Comparison of ENCODE assay signal across 1 cellular context in the genomic region with DNA sequence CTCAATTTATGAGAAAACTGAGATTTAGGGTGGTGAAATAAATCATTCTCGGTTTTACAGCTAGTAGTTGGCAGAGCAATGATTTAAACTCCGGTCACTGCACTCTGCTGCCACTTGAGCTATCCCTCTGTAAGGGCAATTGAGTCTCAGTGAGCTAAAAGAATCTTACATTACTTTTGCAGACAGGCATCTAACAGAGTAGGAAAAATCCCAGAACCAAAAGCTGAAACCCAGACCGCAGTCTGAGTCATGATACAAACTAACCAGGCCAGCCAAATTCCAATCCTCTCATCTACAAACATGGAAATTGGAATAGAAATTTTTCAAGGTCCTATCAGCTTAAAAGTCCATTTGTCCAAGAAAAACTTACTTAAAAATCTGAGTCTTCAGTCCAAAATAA.
TF ChIP-seq lines count a peak whose summit lies in the region.

No MANE protein-coding gene starts in this region.

TF ChIP-seq in SK-N-SH, 30 proteins besides CTCF, POLR2A, EP300 and RAD21 (continued from another document):
- TF ChIP-seq FOXM1 (IDR thresholded peaks at IDR 0.05; ENCODE audit: low read depth) (no peak; the same call in 1 of the 2 replicates), EZH2phosphoT487 (IDR thresholded peaks at IDR 0.05; ENCODE audit: borderline replicate concordance, low read depth) (no peak), SMC3 (IDR thresholded peaks at IDR 0.05; ENCODE audit: low read depth, low read length) (0 out of 2 replicates have a peak, but pooled peaks have one; percentile 6), RFX5 (IDR thresholded peaks at IDR 0.05; ENCODE audit: low read length) (no peak), GABPA (IDR thresholded peaks at IDR 0.05; ENCODE audit: low read depth) (no peak), TAF1 (IDR thresholded peaks at IDR 0.05; ENCODE audit: borderline replicate concordance, low read depth, low read length) (no peak), CHD2 (IDR thresholded peaks at IDR 0.05; ENCODE audit: low read length, partially characterized antibody) (no peak), GATA2 (CRISPR knock-in tag; IDR thresholded peaks at IDR 0.05) (no peak), MEF2A (IDR thresholded peaks at IDR 0.05; ENCODE audit: borderline replicate concordance, low read depth) (peak; percentile 78; the same call in 1 of the 2 replicates), ELF1 (IDR thresholded peaks at IDR 0.05) (no peak), POLR2AphosphoS5 (IDR thresholded peaks at IDR 0.05; ENCODE audit: low read depth, low read length) (peak; percentile 57; the same call in 1 of the 2 replicates), NFIC (IDR thresholded peaks at IDR 0.05; ENCODE audit: borderline replicate concordance) (peak; percentile 83), SIN3A (IDR thresholded peaks at IDR 0.05; ENCODE audit: borderline replicate concordance, low read depth, low read length) (no peak; the same call in 1 of the 2 replicates), YY1 (IDR thresholded peaks at IDR 0.05; ENCODE audit: low read depth) (0 out of 2 replicates have a peak, but pooled peaks have one; percentile 16), MXI1 (IDR thresholded peaks at IDR 0.05; ENCODE audit: low read depth, low read length) (no peak)
- TF ChIP-seq, protein P1, sequence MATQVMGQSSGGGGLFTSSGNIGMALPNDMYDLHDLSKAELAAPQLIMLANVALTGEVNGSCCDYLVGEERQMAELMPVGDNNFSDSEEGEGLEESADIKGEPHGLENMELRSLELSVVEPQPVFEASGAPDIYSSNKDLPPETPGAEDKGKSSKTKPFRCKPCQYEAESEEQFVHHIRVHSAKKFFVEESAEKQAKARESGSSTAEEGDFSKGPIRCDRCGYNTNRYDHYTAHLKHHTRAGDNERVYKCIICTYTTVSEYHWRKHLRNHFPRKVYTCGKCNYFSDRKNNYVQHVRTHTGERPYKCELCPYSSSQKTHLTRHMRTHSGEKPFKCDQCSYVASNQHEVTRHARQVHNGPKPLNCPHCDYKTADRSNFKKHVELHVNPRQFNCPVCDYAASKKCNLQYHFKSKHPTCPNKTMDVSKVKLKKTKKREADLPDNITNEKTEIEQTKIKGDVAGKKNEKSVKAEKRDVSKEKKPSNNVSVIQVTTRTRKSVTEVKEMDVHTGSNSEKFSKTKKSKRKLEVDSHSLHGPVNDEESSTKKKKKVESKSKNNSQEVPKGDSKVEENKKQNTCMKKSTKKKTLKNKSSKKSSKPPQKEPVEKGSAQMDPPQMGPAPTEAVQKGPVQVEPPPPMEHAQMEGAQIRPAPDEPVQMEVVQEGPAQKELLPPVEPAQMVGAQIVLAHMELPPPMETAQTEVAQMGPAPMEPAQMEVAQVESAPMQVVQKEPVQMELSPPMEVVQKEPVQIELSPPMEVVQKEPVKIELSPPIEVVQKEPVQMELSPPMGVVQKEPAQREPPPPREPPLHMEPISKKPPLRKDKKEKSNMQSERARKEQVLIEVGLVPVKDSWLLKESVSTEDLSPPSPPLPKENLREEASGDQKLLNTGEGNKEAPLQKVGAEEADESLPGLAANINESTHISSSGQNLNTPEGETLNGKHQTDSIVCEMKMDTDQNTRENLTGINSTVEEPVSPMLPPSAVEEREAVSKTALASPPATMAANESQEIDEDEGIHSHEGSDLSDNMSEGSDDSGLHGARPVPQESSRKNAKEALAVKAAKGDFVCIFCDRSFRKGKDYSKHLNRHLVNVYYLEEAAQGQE (IDR thresholded peaks at IDR 0.05; ENCODE audit: low read depth, low read length) = no peak
- TF ChIP-seq, protein P2, sequence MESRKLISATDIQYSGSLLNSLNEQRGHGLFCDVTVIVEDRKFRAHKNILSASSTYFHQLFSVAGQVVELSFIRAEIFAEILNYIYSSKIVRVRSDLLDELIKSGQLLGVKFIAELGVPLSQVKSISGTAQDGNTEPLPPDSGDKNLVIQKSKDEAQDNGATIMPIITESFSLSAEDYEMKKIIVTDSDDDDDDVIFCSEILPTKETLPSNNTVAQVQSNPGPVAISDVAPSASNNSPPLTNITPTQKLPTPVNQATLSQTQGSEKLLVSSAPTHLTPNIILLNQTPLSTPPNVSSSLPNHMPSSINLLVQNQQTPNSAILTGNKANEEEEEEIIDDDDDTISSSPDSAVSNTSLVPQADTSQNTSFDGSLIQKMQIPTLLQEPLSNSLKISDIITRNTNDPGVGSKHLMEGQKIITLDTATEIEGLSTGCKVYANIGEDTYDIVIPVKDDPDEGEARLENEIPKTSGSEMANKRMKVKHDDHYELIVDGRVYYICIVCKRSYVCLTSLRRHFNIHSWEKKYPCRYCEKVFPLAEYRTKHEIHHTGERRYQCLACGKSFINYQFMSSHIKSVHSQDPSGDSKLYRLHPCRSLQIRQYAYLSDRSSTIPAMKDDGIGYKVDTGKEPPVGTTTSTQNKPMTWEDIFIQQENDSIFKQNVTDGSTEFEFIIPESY (IDR thresholded peaks at IDR 0.05; ENCODE audit: borderline replicate concordance, low read depth) = no peak
- TF ChIP-seq, protein P3, sequence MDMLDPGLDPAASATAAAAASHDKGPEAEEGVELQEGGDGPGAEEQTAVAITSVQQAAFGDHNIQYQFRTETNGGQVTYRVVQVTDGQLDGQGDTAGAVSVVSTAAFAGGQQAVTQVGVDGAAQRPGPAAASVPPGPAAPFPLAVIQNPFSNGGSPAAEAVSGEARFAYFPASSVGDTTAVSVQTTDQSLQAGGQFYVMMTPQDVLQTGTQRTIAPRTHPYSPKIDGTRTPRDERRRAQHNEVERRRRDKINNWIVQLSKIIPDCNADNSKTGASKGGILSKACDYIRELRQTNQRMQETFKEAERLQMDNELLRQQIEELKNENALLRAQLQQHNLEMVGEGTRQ (IDR thresholded peaks at IDR 0.05; ENCODE audit: borderline replicate concordance, low read depth, low read length) = no peak
